Comparison of ENCODE assay signal across 8 cellular contexts in genomic region chr1:228082975-228083870, GRCh38. TPM values are rescaled to one million over a fixed set of nuclear protein-coding genes. Genes with fewer than 3 reads are reported as not detected.
DNase-seq lines count a peak whose midpoint lies in the region; ATAC-seq, FAIRE-seq and TF ChIP-seq lines count a peak whose summit lies in the region.

No MANE protein-coding gene starts in this region.

- TF ChIP-seq POLR2A in right lobe of liver (IDR thresholded peaks at IDR 0.05): peak; percentile 46
- TF ChIP-seq POLR2A in stomach (IDR thresholded peaks at IDR 0.05): no peak
- no peak for TF ChIP-seq POLR2A in H54 (IDR thresholded peaks at IDR 0.05; ENCODE audit: low read depth, low read length)

- peak; percentile 46 for DNase-seq in DND-41
- peak; percentile 80 for DNase-seq in H7
- DNase-seq in RKO (ENCODE audit: low spot score): peak; percentile 59
- peak; percentile 64 for DNase-seq in cerebellum (ENCODE audit: low spot score)
- DNase-seq in right lobe of liver: peak; percentile 71 to 80 (median 77)
- peak; percentile 63 for DNase-seq in stomach
- DNase-seq in H54 (ENCODE audit: insufficient read length, low spot score): no peak
- DNase-seq in SHP77 treated with DMSO at 0.1 percent for 48 hours (lab: John Stamatoyannopoulos, UW): no peak

- H3K27ac ChIP-seq in DND-41 (ENCODE audit: low read length) (peak overlapping the region; percentile 92), right lobe of liver (peak overlapping the region; percentile 100), stomach (peak overlapping the region; percentile 98 to 100 (median 100))

- H3K27me3 ChIP-seq in DND-41 (ENCODE audit: insufficient read depth, low read length, poor library complexity) (no peaks in the 10 kb centered on the region), H7 (ENCODE audit: control insufficient read depth, insufficient read depth, low read length) (peaks cover 6% of the 10 kb centered on the region), right lobe of liver (no peaks in the 10 kb centered on the region), stomach (no peaks in the 10 kb centered on the region)

- H3K4me3 ChIP-seq in DND-41 (ENCODE audit: low read depth in 1 of 2, low read length in 2 of 2) (peak overlapping the region; percentile 75 to 98), H7 (ENCODE audit: insufficient read depth, low read depth, low read length) (peak overlapping the region; percentile 100), right lobe of liver (peak overlapping the region; percentile 82 to 99 (median 98)), stomach (peak overlapping the region; percentile 64 to 99 (median 95))

- H3K4me2 ChIP-seq in DND-41 (ENCODE audit: insufficient read depth, low read length): peak overlapping the region; percentile 87

- TF ChIP-seq CTCF in DND-41 (IDR thresholded peaks at IDR 0.05; ENCODE audit: borderline replicate concordance, extremely low read depth, low read length, poor library complexity, severe bottlenecking) (no peak), right lobe of liver (IDR thresholded peaks at IDR 0.05) (no peak), stomach (IDR thresholded peaks at IDR 0.05) (no peak)

- intact Hi-C loops in right lobe of liver (cut with DNase I): no loop called here
- intact Hi-C loops in stomach (cut with DNase I; ENCODE audit: low total_unique reads): no loop called here

- H2AFZ ChIP-seq in DND-41 (ENCODE audit: low read depth, low read length): peak overlapping the region; percentile 71

- ATAC-seq in DND-41 (ENCODE audit: insufficient read depth, low read depth): no peak; the same call in 2 of the 3 replicates
- peak; percentile 13 to 54 (median 30) for ATAC-seq in right lobe of liver

- under 1% methylated on average over 36 of the region's 71 CpGs for WGBS in right lobe of liver (ENCODE audit: insufficient coverage, low coverage, low lambda C conversion rate, missing lambda C conversion rate)
- 0 to 1% (median 0%) methylated on average over 34 to 71 of the region's 71 CpGs for WGBS in stomach, 5 donors

- H3K36me3 ChIP-seq in DND-41 (ENCODE audit: insufficient read depth, low read length): peaks cover 51% of the 10 kb centered on the region
- no peaks in the 10 kb centered on the region; the same call in none of the 2 replicates for H3K36me3 ChIP-seq in H7 (replicated peaks; ENCODE audit: control insufficient read depth, insufficient read depth, low read length)
- no peaks in the 10 kb centered on the region for H3K36me3 ChIP-seq in right lobe of liver
- peaks cover 0 to 2% (median 0%) of the 10 kb centered on the region in 4 donors for H3K36me3 ChIP-seq in stomach

- H3K9me3 ChIP-seq in DND-41 (ENCODE audit: insufficient read depth, low read length, severe bottlenecking) (no peaks in the 10 kb centered on the region), right lobe of liver (no peaks in the 10 kb centered on the region), stomach (no peaks in the 10 kb centered on the region)

- peaks cover 74% of the 10 kb centered on the region for H4K20me1 ChIP-seq in DND-41 (ENCODE audit: insufficient read depth, low read length)

- peaks cover 86% of the 10 kb centered on the region for H3K79me2 ChIP-seq in DND-41 (ENCODE audit: insufficient read depth, low read length)

- peaks cover 52% of the 10 kb centered on the region for H3K4me1 ChIP-seq in DND-41 (ENCODE audit: insufficient read depth, low read length)
- peaks cover 0 to 53% (median 24%) of the 10 kb centered on the region in 4 donors for H3K4me1 ChIP-seq in right lobe of liver
- H3K4me1 ChIP-seq in stomach: peaks cover 49 to 63% (median 59%) of the 10 kb centered on the region in 4 donors

- no peak for FAIRE-seq in H54 (lab: Jason Lieb, UNC)

- no peak for TF ChIP-seq EP300 in stomach (IDR thresholded peaks at IDR 0.05)

- peak overlapping the region; percentile 98 for H3K9ac ChIP-seq in DND-41 (ENCODE audit: low read depth, low read length)

RNA-seq across cellular contexts. Expression of gene ARF1, which starts 0.7 kb away (rescaled TPM):
- total RNA-seq in H7 (2014; rRNA removed; shearing (Covaris generic)): 292 and 326 TPM in 2 replicates
- 102 TPM for total RNA-seq in cerebellum
- 100 to 1,000 TPM; 143 to 261 (median 193) TPM for total RNA-seq in right lobe of liver
- total RNA-seq in stomach: 100 to 1,000 TPM; 111 to 289 (median 131) TPM
- 100 to 1,000 TPM; 230 to 310 (median 271) TPM for polyA plus RNA-seq in stomach

RNA-seq across cellular contexts. Expression of gene C1orf35, which starts 19.9 kb away (rescaled TPM):
- total RNA-seq in H7 (2014; rRNA removed; shearing (Covaris generic)): 38.9 and 45.7 TPM in 2 replicates
- total RNA-seq in cerebellum (4.5 TPM), right lobe of liver (1 to 10 TPM; 3.4 to 6.3 (median 5.2) TPM), stomach (10 to 100 TPM in 2 of 5 donors, 1 to 10 TPM in 2, under 1 TPM in 1; 0.58 to 94.7 (median 5.0) TPM)
- polyA plus RNA-seq in stomach: 10 to 100 TPM; 12.8 to 30.5 (median 20.0) TPM

RNA-seq across cellular contexts. Expression of gene MRPL55, which starts 25.9 kb away (rescaled TPM):
- total RNA-seq in H7 (2014; rRNA removed; shearing (Covaris generic)): 109 and 172 TPM in 2 replicates
- total RNA-seq in cerebellum (27.8 TPM), right lobe of liver (10 to 100 TPM; 24.2 to 75.9 (median 38.0) TPM), stomach (100 to 1,000 TPM in 1 of 5 donors, 10 to 100 TPM in 4; 18.7 to 101 (median 77.4) TPM)
- 100 to 1,000 TPM; 136 to 158 (median 156) TPM for polyA plus RNA-seq in stomach

RNA-seq across cellular contexts. Expression of gene GUK1, which starts 56.9 kb away (rescaled TPM):
- total RNA-seq in H7 (2014; rRNA removed; shearing (Covaris generic)): 216 and 224 TPM in 2 replicates
- total RNA-seq in cerebellum (94.1 TPM), right lobe of liver (100 to 1,000 TPM in 4 of 6 experiments, 10 to 100 TPM in 2; 78.0 to 235 (median 108) TPM), stomach (100 to 1,000 TPM; 179 to 326 (median 230) TPM)
- polyA plus RNA-seq in stomach: 100 to 1,000 TPM; 457 to 613 (median 592) TPM

Comparison
In these comparisons a context has a peak if more than half of its experiments do, and no peak if none do; other contexts are left out.
1. DNase-seq: peak in DND-41 (single experiment), H7 (single experiment), RKO (single experiment), cerebellum (single experiment), right lobe of liver (3 of 3) and stomach (single experiment); none in H54 (single experiment) and SHP77 treated with DMSO at 0.1 percent for 48 hours (single experiment).
2. Peak in every context shown above with its lines, with median percentiles within 50 percentile points of each other: H3K27ac ChIP-seq and H3K4me3 ChIP-seq.